Comparison of ENCODE assay signal across 25 cellular contexts in the genomic region with DNA sequence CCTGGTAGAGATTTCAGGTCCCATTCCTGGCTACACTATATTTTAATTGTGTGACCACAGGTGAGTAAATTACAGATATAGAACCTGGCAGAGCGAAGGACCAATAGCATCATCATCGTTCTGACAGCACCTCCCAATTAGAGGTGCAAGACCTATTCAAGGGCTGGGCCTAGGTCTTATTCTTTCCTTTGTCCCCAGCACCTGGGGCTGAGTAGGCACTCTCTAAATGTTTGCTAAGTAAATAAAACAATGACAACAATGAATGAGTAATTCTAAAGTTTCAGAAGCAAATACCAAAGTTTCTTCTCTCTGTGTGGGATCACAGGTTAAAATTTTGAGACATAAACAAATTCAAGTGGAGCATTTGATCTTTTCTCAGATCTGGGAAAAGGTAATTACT. TPM values are rescaled to one million over a fixed set of nuclear protein-coding genes. Genes with fewer than 3 reads are reported as not detected.
"Had no signal": no experiment of that assay in that cellular context is flagged by ENCODE, and none has a peak within 500 bp of the region (broad histone marks: within the 10 kb centered on the region; RNA-seq: fewer than 3 reads in every experiment).

No MANE protein-coding gene starts in this region.

- H3K27me3 ChIP-seq: ascending aorta, brain microvascular endothelial cell, sigmoid colon, testis, uterus had no signal

- H2AFZ ChIP-seq: parathyroid adenoma had no signal

- H3K4me1 Mint-ChIP-seq: activated naive CD4-positive, alpha-beta T cell treated with anti-CD3 and anti-CD28 coated beads, Interleukin-2, amount 50 U/mL, for 24 hours had no signal

- H3K4me3 ChIP-seq: ascending aorta, lower lobe of right lung, mucosa of descending colon, sigmoid colon, smooth muscle cell, testis, uterus had no signal

- H3K27me3 Mint-ChIP-seq: activated naive CD4-positive, alpha-beta T cell treated with anti-CD3 and anti-CD28 coated beads, Interleukin-2, amount 50 U/mL, for 24 hours had no signal

- FAIRE-seq: kidney had no signal

- H3K4me1 ChIP-seq: lower lobe of right lung, parathyroid adenoma, sigmoid colon, uterus had no signal

- H3K27ac ChIP-seq: brain microvascular endothelial cell, lower lobe of right lung, parathyroid adenoma, sigmoid colon, testis, uterus had no signal

- H3K79me2 ChIP-seq: parathyroid adenoma had no signal

- H3K9me3 Mint-ChIP-seq: activated naive CD4-positive, alpha-beta T cell treated with anti-CD3 and anti-CD28 coated beads, Interleukin-2, amount 50 U/mL, for 24 hours; nephron progenitor cell; WTC11 had no signal

- H3K27ac Mint-ChIP-seq: activated naive CD4-positive, alpha-beta T cell treated with anti-CD3 and anti-CD28 coated beads, Interleukin-2, amount 50 U/mL, for 24 hours; WTC11 had no signal

- H3K4me2 ChIP-seq: smooth muscle cell had no signal

- H3K9me3 ChIP-seq: ascending aorta, lower lobe of right lung, mucosa of descending colon, sigmoid colon, testis, uterus had no signal

- DNase-seq: activated gamma-delta T cell treated with Interleukin-2 at 50 U/mL for 16 hours; activated T-cell treated with anti-CD3 and anti-CD28 coated beads, Interleukin-2, amount 50 U/mL, for 1 hour; brain microvascular endothelial cell; central memory CD4-positive, alpha-beta T cell; dermis blood vessel endothelial cell; effector CD8-positive, alpha-beta T cell; erythroblast; foreskin fibroblast; kidney; lower lobe of right lung; mucosa of descending colon; nephron progenitor cell; sigmoid colon; stimulated activated CD4-positive, alpha-beta T cell treated with anti-CD3 and anti-CD28 coated beads, Interleukin-15, amount 100 ng/mL, for 24 hours; stimulated activated CD4-positive, alpha-beta T cell treated with anti-CD3 and anti-CD28 coated beads, Interleukin-2, amount 100 ng/mL, for 48 hours; stimulated activated naive CD4-positive, alpha-beta T cell; testis; trophoblast cell; uterus had no signal

- ATAC-seq: lower lobe of right lung, mucosa of descending colon had no signal

- H3K4me3 Mint-ChIP-seq: activated naive CD4-positive, alpha-beta T cell treated with anti-CD3 and anti-CD28 coated beads, Interleukin-2, amount 50 U/mL, for 24 hours; nephron progenitor cell; WTC11 had no signal

- H3K36me3 ChIP-seq: brain microvascular endothelial cell, uterus had no signal

RNA-seq across cellular contexts. Expression of gene BEND5, which starts 32.7 kb away (rescaled TPM):
- total RNA-seq: fibroblast of lung had no signal
